17 cellular contexts compared by ENCODE assay signal in the genomic region with DNA sequence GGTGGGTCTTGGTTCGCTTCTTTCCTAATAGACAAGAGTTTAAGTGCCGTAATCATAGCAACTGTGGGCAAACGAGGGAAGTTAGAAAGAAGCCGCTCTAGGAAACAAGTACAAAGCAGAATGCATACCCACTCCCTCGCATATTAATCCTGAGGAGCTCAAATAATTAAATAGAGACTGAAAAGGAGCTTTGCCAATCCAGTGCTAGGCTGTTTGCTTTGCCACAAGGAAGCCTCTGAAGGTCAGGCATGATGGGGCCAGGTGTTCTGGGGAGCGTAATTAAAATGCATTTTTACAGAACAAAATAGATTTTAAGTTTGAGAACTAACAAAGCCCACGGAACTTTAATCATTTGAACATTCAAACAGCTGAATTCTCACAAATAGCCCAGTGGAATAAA.
DNase-seq lines count a peak whose midpoint lies in the region; ATAC-seq and TF ChIP-seq lines count a peak whose summit lies in the region.
"Had no signal": no experiment of that assay in that cellular context is flagged by ENCODE, and none has a peak within 500 bp of the region (broad histone marks: within the 10 kb centered on the region; RNA-seq: fewer than 3 reads in every experiment).

No MANE protein-coding gene starts in this region.

- H3K9me3 ChIP-seq in cardiac muscle cell (ENCODE audit: low read depth) (no peaks in the 10 kb centered on the region), PC-3 (ENCODE audit: low read length) (no peaks in the 10 kb centered on the region), lower lobe of right lung (no peaks in the 10 kb centered on the region), stomach (no peaks in the 10 kb centered on the region), trophoblast cell (ENCODE audit: insufficient read depth, low read depth, low read length) (peaks cover 2% of the 10 kb centered on the region)
- H3K9me3 ChIP-seq: ascending aorta had no signal

- no peaks in the 10 kb centered on the region for H3K36me3 ChIP-seq in cardiac muscle cell
- H3K36me3 ChIP-seq in PC-3 (ENCODE audit: low read depth, low read length): no peaks in the 10 kb centered on the region
- no peaks in the 10 kb centered on the region for H3K36me3 ChIP-seq in lower lobe of right lung
- H3K36me3 ChIP-seq in stomach: no peaks in the 10 kb centered on the region
- no peaks in the 10 kb centered on the region for H3K36me3 ChIP-seq in trophoblast cell (ENCODE audit: control insufficient read depth in 1 of 2, insufficient read depth in 2 of 2, low read length in 2 of 2)
- H3K36me3 ChIP-seq: ascending aorta had no signal

- no peaks in the 10 kb centered on the region for H3K9me2 ChIP-seq in PC-3 (replicated peaks; ENCODE audit: low read length)

- H3K27ac ChIP-seq in cardiac muscle cell (peak overlapping the region; percentile 84), PC-3 (ENCODE audit: low read length) (peak overlapping the region; percentile 27), lower lobe of right lung (peak overlapping the region; percentile 12), stomach (peak overlapping the region; percentile 61 to 88 (median 76)), trophoblast cell (ENCODE audit: low read depth, low read length) (no peak overlapping the region)

- H3K27me3 ChIP-seq in cardiac muscle cell (no peaks in the 10 kb centered on the region), PC-3 (ENCODE audit: low read length) (no peaks in the 10 kb centered on the region), lower lobe of right lung (ENCODE audit: low read depth) (no peaks in the 10 kb centered on the region), stomach (no peaks in the 10 kb centered on the region), trophoblast cell (ENCODE audit: insufficient read depth, low read length) (no peaks in the 10 kb centered on the region)
- H3K27me3 ChIP-seq: ascending aorta had no signal

- no peak for TF ChIP-seq POLR2A in stomach (IDR thresholded peaks at IDR 0.05)

- BruUV-seq in PC-3 (replicated peaks; lab: Mats Ljungman, UMichigan): no TSS peak

- no peak overlapping the region for H2BK120ac ChIP-seq in trophoblast cell (ENCODE audit: insufficient read depth, low read length, poor library complexity)

- no peak overlapping the region for H2AK5ac ChIP-seq in trophoblast cell (ENCODE audit: low read length)

- WGBS in stomach, 5 donors: 39 to 63% (median 57%) methylated on average over 7 of the region's 7 CpGs
- no CpG with 5 or more reads among the region's 7 CpGs for WGBS in trophoblast cell (ENCODE audit: extremely low coverage, insufficient coverage, insufficient read length)

- CTCF ChIA-PET in PC-3 (lab: Charles Lee): interaction anchor here (0.6 kb wide), 1 partner anchor 98 kb away, joined by 4 read pairs; no protein-coding TSS in a partner anchor

- H3F3A ChIP-seq in PC-3 (ENCODE audit: low read length, unreplicated experiment): no peaks in the 10 kb centered on the region

- H3K79me1 ChIP-seq in trophoblast cell (ENCODE audit: low read length): no peaks in the 10 kb centered on the region

- H2AFZ ChIP-seq in PC-3 (ENCODE audit: low read length) (no peak overlapping the region), trophoblast cell (ENCODE audit: insufficient read depth, low read length, poor library complexity) (no peak overlapping the region)

- H3K79me2 ChIP-seq in PC-3 (ENCODE audit: low read length): no peaks in the 10 kb centered on the region
- no peaks in the 10 kb centered on the region for H3K79me2 ChIP-seq in trophoblast cell (ENCODE audit: control insufficient read depth, insufficient read depth, low read length, poor library complexity)

- H3K4me1 ChIP-seq in cardiac muscle cell (ENCODE audit: low read depth): peaks cover 52% of the 10 kb centered on the region
- peaks cover 38% of the 10 kb centered on the region for H3K4me1 ChIP-seq in PC-3 (ENCODE audit: insufficient read depth, low read length)
- peaks cover 35% of the 10 kb centered on the region for H3K4me1 ChIP-seq in lower lobe of right lung
- peaks cover 43 to 96% (median 75%) of the 10 kb centered on the region in 4 donors for H3K4me1 ChIP-seq in stomach
- H3K4me1 ChIP-seq in trophoblast cell (ENCODE audit: control insufficient read depth in 1 of 2, insufficient read depth in 2 of 2, low read length in 2 of 2): no peaks in the 10 kb centered on the region

- H3K4me2 ChIP-seq in PC-3 (ENCODE audit: low read length) (0 out of 2 replicates have a peak overlapping the region, but pooled peaks have one; percentile 16), trophoblast cell (ENCODE audit: low read length) (no peak overlapping the region)

- ATAC-seq in Right ventricle myocardium inferior (no peak), PC-3 (no peak), lower lobe of right lung (no peak), GM18502 (IDR thresholded peaks at IDR 0.05; ENCODE audit: poor library complexity, unreplicated experiment) (no peak)

- no peak overlapping the region for H3K23ac ChIP-seq in trophoblast cell (ENCODE audit: low read length)

- H2BK12ac ChIP-seq in trophoblast cell (ENCODE audit: low read length): no peak overlapping the region

- no peak overlapping the region for H4K8ac ChIP-seq in trophoblast cell (ENCODE audit: low read depth, low read length)

- intact Hi-C loops in Right ventricle myocardium inferior (cut with DNase I) (loop anchor here (5.0 kb wide), 1 partner anchor 75 kb away; no protein-coding TSS in a partner anchor), PC-3 (cut with micrococcal nuclease) (loop anchor here (1.0 to 10.0 kb wide), 7 partner anchors 12 to 378 kb away; a partner anchor contains a TSS), lower lobe of right lung (cut with DNase I) (no loop called here), stomach (cut with DNase I; ENCODE audit: low total_unique reads) (no loop called here)

- H4K91ac ChIP-seq in trophoblast cell (ENCODE audit: low read depth, low read length): no peak overlapping the region

- H2BK5ac ChIP-seq in trophoblast cell (ENCODE audit: low read depth, low read length, poor library complexity): no peak overlapping the region

- H3K4ac ChIP-seq in trophoblast cell (ENCODE audit: low read depth, low read length): no peak overlapping the region

- TF ChIP-seq CTCF in cardiac muscle cell (IDR thresholded peaks at IDR 0.05; ENCODE audit: low read depth, low read length) (no peak), PC-3 (conservative IDR thresholded peaks at IDR 0.05; ENCODE audit: low read depth, low read length) (no peak), lower lobe of right lung (IDR thresholded peaks at IDR 0.05) (no peak), stomach (IDR thresholded peaks at IDR 0.05) (no peak)

- H3K14ac ChIP-seq in trophoblast cell (ENCODE audit: low read length): no peak overlapping the region

- no peak for TF ChIP-seq EP300 in stomach (IDR thresholded peaks at IDR 0.05)

- POLR2A ChIA-PET in PC-3 (lab: Charles Lee; ENCODE audit: unreplicated experiment): no interaction called here

- DNase-seq in cardiac muscle cell (ENCODE audit: low read depth in 1 of 2, low spot score in 1 of 2) (peak in 1 of 2 donors; percentile 36), Right ventricle myocardium inferior (ENCODE audit: missing footprints) (no peak), PC-3 (no peak), lower lobe of right lung (no peak), stomach (no peak), C1 segment of cervical spinal cord (lab: John Stamatoyannopoulos, UW) (no peak), trophoblast cell (no peak)
- DNase-seq: activated gamma-delta T cell treated with Interleukin-2 at 50 U/mL for 16 hours; HCEC 1CT; KBM-7; MV-4-11; NCI-H2081 treated with DMSO at 0.1 percent for 48 hours; NCI-H526 treated with DMSO at 0.1 percent for 48 hours; stimulated activated naive CD4-positive, alpha-beta T cell treated with Interleukin-2 at 50 U/mL for 16 hours; T-helper 9 cell had no signal

- no peaks in the 10 kb centered on the region for H4K20me1 ChIP-seq in PC-3 (ENCODE audit: low read length)

- no peak overlapping the region for H3K4me3 ChIP-seq in cardiac muscle cell
- H3K4me3 ChIP-seq in PC-3 (ENCODE audit: low read length): no peak overlapping the region
- no peak overlapping the region for H3K4me3 ChIP-seq in lower lobe of right lung
- no peak overlapping the region for H3K4me3 ChIP-seq in stomach
- no peak overlapping the region for H3K4me3 ChIP-seq in trophoblast cell (ENCODE audit: low read depth, low read length)
- H3K4me3 ChIP-seq: ascending aorta had no signal

- H3K9ac ChIP-seq in PC-3 (ENCODE audit: low read length) (no peak overlapping the region), trophoblast cell (ENCODE audit: low read length) (no peak overlapping the region)

- no peak overlapping the region for H4K12ac ChIP-seq in trophoblast cell (ENCODE audit: low read depth, low read length)

- no peak overlapping the region for H3K18ac ChIP-seq in trophoblast cell (ENCODE audit: low read length)

Comparison
In these comparisons a context has a peak if more than half of its experiments do, and no peak if none do; other contexts are left out.
1. intact Hi-C loops: an anchor here in Right ventricle myocardium inferior (5.0 kb wide) and PC-3 (1.0 to 10.0 kb wide); none called in lower lobe of right lung and stomach.